In genomic region chr18:42174909-42175308, GRCh38 we compare ENCODE assay signal across 17 cellular contexts.
DNase-seq lines count a peak whose midpoint lies in the region; ATAC-seq and TF ChIP-seq lines count a peak whose summit lies in the region.
"Had no signal": no experiment of that assay in that cellular context is flagged by ENCODE, and none has a peak within 500 bp of the region (broad histone marks: within the 10 kb centered on the region; RNA-seq: fewer than 3 reads in every experiment).

No MANE protein-coding gene starts in this region.

- TF ChIP-seq EP300 in neural cell (conservative IDR thresholded peaks at IDR 0.05; ENCODE audit: poor library complexity, severe bottlenecking): no peak

- TF ChIP-seq RAD21 in neural cell (conservative IDR thresholded peaks at IDR 0.05): no peak

- DNase-seq in H7: peak; percentile 4
- DNase-seq in NOMO-1 treated with dmso at 0.1 percent for 144 hours (lab: John Stamatoyannopoulos, UW; ENCODE audit: unreplicated experiment): peak; percentile 52
- peak; percentile 19 for DNase-seq in choroid plexus epithelial cell (ENCODE audit: low read depth)
- no peak for DNase-seq in coronary artery (ENCODE audit: low spot score)
- no peak for DNase-seq in amygdala (lab: John Stamatoyannopoulos, UW)
- no peak for DNase-seq in activated T-helper 1 cell treated with anti-CD3 and anti-CD28 coated beads, Interleukin-12 subunit alpha, Interleukin-12 subunit beta, Interleukin-2, Interleukin-4 antibody, amounts not matched to agents 30 ng/mL and 10 ng/mL and 1 ng/mL, durations not matched to agents 14 hours and 24 hours and 36 hours (ENCODE audit: low spot score)
- DNase-seq: activated CD4-positive, alpha-beta T cell treated with anti-CD3 and anti-CD28 coated beads for 1 hour; DMS79 treated with DMSO at 0.1 percent for 48 hours; hippocampal formation; NCI-H2029; SW 1271; transverse colon had no signal

- no peak overlapping the region for H3K4me3 Mint-ChIP-seq in activated T-helper 1 cell treated with anti-CD3 and anti-CD28 coated beads, Interleukin-12 subunit alpha, Interleukin-12 subunit beta, Interleukin-2, Interleukin-4 antibody, amounts not matched to agents 30 ng/mL and 10 ng/mL and 1 ng/mL, durations not matched to agents 14 hours and 24 hours and 36 hours
- H3K4me3 Mint-ChIP-seq: memory B cell had no signal

- no peaks in the 10 kb centered on the region for H3F3A ChIP-seq in neural cell (ENCODE audit: insufficient read depth, low read length, poor library complexity, severe bottlenecking)

- H3K27me3 Mint-ChIP-seq in activated T-helper 1 cell treated with anti-CD3 and anti-CD28 coated beads, Interleukin-12 subunit alpha, Interleukin-12 subunit beta, Interleukin-2, Interleukin-4 antibody, amounts not matched to agents 30 ng/mL and 10 ng/mL and 1 ng/mL, durations not matched to agents 14 hours and 24 hours and 36 hours (ENCODE audit: insufficient read depth): no peaks in the 10 kb centered on the region

- no peak overlapping the region for H3K27ac Mint-ChIP-seq in activated T-helper 1 cell treated with anti-CD3 and anti-CD28 coated beads, Interleukin-12 subunit alpha, Interleukin-12 subunit beta, Interleukin-2, Interleukin-4 antibody, amounts not matched to agents 30 ng/mL and 10 ng/mL and 1 ng/mL, durations not matched to agents 14 hours and 24 hours and 36 hours
- H3K27ac Mint-ChIP-seq: activated T-helper 2 cell treated with anti-CD3 and anti-CD28 coated beads, Interferon-gamma antibody, Interleukin-2, Interleukin-4, amounts not matched to agents 10 μg/mL and 5 μg/mL and 100 μg/mL, durations not matched to agents 14 hours and 24 hours and 36 hours; memory B cell had no signal

- H3K27me3 ChIP-seq in H7 (ENCODE audit: control insufficient read depth, insufficient read depth, low read length): no peaks in the 10 kb centered on the region
- no peaks in the 10 kb centered on the region for H3K27me3 ChIP-seq in neural cell (ENCODE audit: insufficient read depth, low read depth, low read length)
- H3K27me3 ChIP-seq: transverse colon had no signal

- ATAC-seq in HG02840 (IDR thresholded peaks at IDR 0.05; ENCODE audit: low FRiP score, unreplicated experiment): no peak

- H2AFZ ChIP-seq in neural cell (ENCODE audit: low read depth, low read length): no peak overlapping the region
- H2AFZ ChIP-seq: parathyroid adenoma had no signal

- TF ChIP-seq CTCF in choroid plexus epithelial cell (conservative IDR thresholded peaks at IDR 0.05; ENCODE audit: low read depth, low read length) (no peak), neural cell (IDR thresholded peaks at IDR 0.05; ENCODE audit: poor library complexity, severe bottlenecking) (no peak), coronary artery (IDR thresholded peaks at IDR 0.05) (no peak)

- intact Hi-C loops in activated T-helper 1 cell treated with anti-CD3 and anti-CD28 coated beads, Interleukin-12 subunit alpha, Interleukin-12 subunit beta, Interleukin-2, Interleukin-4 antibody, amounts not matched to agents 30 ng/mL and 10 ng/mL and 1 ng/mL, durations not matched to agents 14 hours and 24 hours and 36 hours (cut with micrococcal nuclease): no loop called here

- H3K9me3 Mint-ChIP-seq in activated T-helper 1 cell treated with anti-CD3 and anti-CD28 coated beads, Interleukin-12 subunit alpha, Interleukin-12 subunit beta, Interleukin-2, Interleukin-4 antibody, amounts not matched to agents 30 ng/mL and 10 ng/mL and 1 ng/mL, durations not matched to agents 14 hours and 24 hours and 36 hours: no peaks in the 10 kb centered on the region
- H3K9me3 Mint-ChIP-seq: activated T-helper 2 cell treated with anti-CD3 and anti-CD28 coated beads, Interferon-gamma antibody, Interleukin-2, Interleukin-4, amounts not matched to agents 10 μg/mL and 5 μg/mL and 100 μg/mL, durations not matched to agents 14 hours and 24 hours and 36 hours; memory B cell had no signal

- no peak overlapping the region for H3K27ac ChIP-seq in neural cell (ENCODE audit: low read length)
- H3K27ac ChIP-seq in coronary artery: no peak overlapping the region
- H3K27ac ChIP-seq: parathyroid adenoma, transverse colon had no signal

- H3K4me3 ChIP-seq in H7 (ENCODE audit: insufficient read depth, low read depth, low read length) (no peak overlapping the region), choroid plexus epithelial cell (ENCODE audit: low read depth, low read length) (no peak overlapping the region), neural cell (ENCODE audit: low read length) (no peak overlapping the region), coronary artery (no peak overlapping the region)
- H3K4me3 ChIP-seq: transverse colon had no signal

- no peaks in the 10 kb centered on the region for H3K79me2 ChIP-seq in neural cell (replicated peaks; ENCODE audit: insufficient read depth, low read length)
- H3K79me2 ChIP-seq: parathyroid adenoma had no signal

- H3K36me3 Mint-ChIP-seq in activated T-helper 1 cell treated with anti-CD3 and anti-CD28 coated beads, Interleukin-12 subunit alpha, Interleukin-12 subunit beta, Interleukin-2, Interleukin-4 antibody, amounts not matched to agents 30 ng/mL and 10 ng/mL and 1 ng/mL, durations not matched to agents 14 hours and 24 hours and 36 hours (ENCODE audit: low read depth): no peaks in the 10 kb centered on the region
- H3K36me3 Mint-ChIP-seq: memory B cell had no signal

- H4K20me1 ChIP-seq in neural cell (ENCODE audit: insufficient read depth): no peaks in the 10 kb centered on the region

- H3K9ac ChIP-seq in neural cell (ENCODE audit: low read length): no peak overlapping the region
- H3K9ac ChIP-seq: parathyroid adenoma had no signal

- no peaks in the 10 kb centered on the region for H3K9me2 ChIP-seq in neural cell (ENCODE audit: insufficient read depth, low read length)

- no peaks in the 10 kb centered on the region for H3K9me3 ChIP-seq in neural cell (ENCODE audit: low read length)
- H3K9me3 ChIP-seq: transverse colon had no signal

- no peak overlapping the region for H3K4me2 ChIP-seq in neural cell (ENCODE audit: low read length)

- H3K4me1 Mint-ChIP-seq in activated T-helper 1 cell treated with anti-CD3 and anti-CD28 coated beads, Interleukin-12 subunit alpha, Interleukin-12 subunit beta, Interleukin-2, Interleukin-4 antibody, amounts not matched to agents 30 ng/mL and 10 ng/mL and 1 ng/mL, durations not matched to agents 14 hours and 24 hours and 36 hours (ENCODE audit: low read depth): no peaks in the 10 kb centered on the region

- H3K36me3 ChIP-seq in H7 (replicated peaks; ENCODE audit: control insufficient read depth, insufficient read depth, low read length) (no peaks in the 10 kb centered on the region), neural cell (ENCODE audit: insufficient read depth, low read length) (no peaks in the 10 kb centered on the region)
- H3K36me3 ChIP-seq: transverse colon had no signal

TF ChIP-seq in neural cell, 6 proteins besides CTCF, POLR2A, EP300 and RAD21:
- TF ChIP-seq MXI1 (conservative IDR thresholded peaks at IDR 0.05; ENCODE audit: poor library complexity, severe bottlenecking) (no peak), REST (IDR thresholded peaks at IDR 0.05; ENCODE audit: borderline replicate concordance) (peak; percentile 29)

Comparison
In these comparisons a context has a peak if more than half of its experiments do, and no peak if none do; other contexts are left out.
1. DNase-seq: peak in H7 (single experiment), NOMO-1 treated with dmso at 0.1 percent for 144 hours (single experiment) and choroid plexus epithelial cell (single experiment); none in coronary artery (single experiment), amygdala (0 of 56) and activated T-helper 1 cell treated with anti-CD3 and anti-CD28 coated beads, Interleukin-12 subunit alpha, Interleukin-12 subunit beta, Interleukin-2, Interleukin-4 antibody, amounts not matched to agents 30 ng/mL and 10 ng/mL and 1 ng/mL, durations not matched to agents 14 hours and 24 hours and 36 hours (single experiment).